Comparison of ENCODE assay signal across 10 cellular contexts in genomic region chr1:11620924-11621323, GRCh38. TPM values are rescaled to one million over a fixed set of nuclear protein-coding genes. Genes with fewer than 3 reads are reported as not detected.
"Had no signal": no experiment of that assay in that cellular context is flagged by ENCODE, and none has a peak within 500 bp of the region (broad histone marks: within the 10 kb centered on the region; RNA-seq: fewer than 3 reads in every experiment).

No MANE protein-coding gene starts in this region.

- H3K4me1 ChIP-seq: HAP-1 had no signal

- DNase-seq: GM23248, H7, HFFc6, KG1 had no signal

- FAIRE-seq: H1, HTR-8/SVneo had no signal

- H3K36me3 ChIP-seq: HAP-1 had no signal

- H3K4me3 Mint-ChIP-seq: HFFc6, IgD-negative memory B cell had no signal

- H3K9ac ChIP-seq: GM23248 had no signal

- H3K9me3 Mint-ChIP-seq: HFFc6 had no signal

- H3K9me3 ChIP-seq: HAP-1 had no signal

- H2AFZ ChIP-seq: GM23248 had no signal

- H3K36me3 Mint-ChIP-seq: IgD-negative memory B cell had no signal

- H3K27ac Mint-ChIP-seq: HFFc6, IgD-negative memory B cell had no signal

- H3K27ac ChIP-seq: GM23248 had no signal

- H3K4me3 ChIP-seq: GM23248, HAP-1 had no signal

- ATAC-seq: HCT116 had no signal

- H3K4me1 Mint-ChIP-seq: IgD-negative memory B cell had no signal

RNA-seq across cellular contexts. Expression of gene FBXO2, which starts 33.3 kb away (rescaled TPM):
- total RNA-seq: HT-29 had no signal

RNA-seq across cellular contexts. Expression of gene FBXO6, which starts 43.1 kb away (rescaled TPM):
- total RNA-seq: HT-29 had no signal
